Comparison of ENCODE assay signal across 1 cellular context in the genomic region with DNA sequence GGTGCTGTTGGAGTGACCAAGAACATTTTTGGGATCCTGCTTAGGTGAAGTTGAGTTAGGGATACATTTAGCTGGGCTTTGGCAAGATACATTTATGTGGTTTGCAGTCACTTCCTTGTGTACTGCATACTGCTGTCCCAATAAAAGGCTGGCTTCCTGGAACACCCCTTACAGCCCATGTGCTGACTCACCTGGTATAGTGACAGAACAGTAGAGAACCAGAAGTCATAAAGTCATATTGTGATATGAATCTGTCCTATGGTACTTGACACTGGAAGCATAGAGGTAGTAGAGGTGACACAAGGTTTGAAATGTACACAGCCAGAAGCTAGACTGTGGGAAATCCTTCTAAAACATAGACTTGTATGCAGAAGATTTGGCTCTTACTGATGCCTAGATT.
TF ChIP-seq lines count a peak whose summit lies in the region.

No MANE protein-coding gene starts in this region.

TF ChIP-seq in GM23338, 12 proteins besides CTCF, POLR2A, EP300 and RAD21:
- TF ChIP-seq, protein P1, sequence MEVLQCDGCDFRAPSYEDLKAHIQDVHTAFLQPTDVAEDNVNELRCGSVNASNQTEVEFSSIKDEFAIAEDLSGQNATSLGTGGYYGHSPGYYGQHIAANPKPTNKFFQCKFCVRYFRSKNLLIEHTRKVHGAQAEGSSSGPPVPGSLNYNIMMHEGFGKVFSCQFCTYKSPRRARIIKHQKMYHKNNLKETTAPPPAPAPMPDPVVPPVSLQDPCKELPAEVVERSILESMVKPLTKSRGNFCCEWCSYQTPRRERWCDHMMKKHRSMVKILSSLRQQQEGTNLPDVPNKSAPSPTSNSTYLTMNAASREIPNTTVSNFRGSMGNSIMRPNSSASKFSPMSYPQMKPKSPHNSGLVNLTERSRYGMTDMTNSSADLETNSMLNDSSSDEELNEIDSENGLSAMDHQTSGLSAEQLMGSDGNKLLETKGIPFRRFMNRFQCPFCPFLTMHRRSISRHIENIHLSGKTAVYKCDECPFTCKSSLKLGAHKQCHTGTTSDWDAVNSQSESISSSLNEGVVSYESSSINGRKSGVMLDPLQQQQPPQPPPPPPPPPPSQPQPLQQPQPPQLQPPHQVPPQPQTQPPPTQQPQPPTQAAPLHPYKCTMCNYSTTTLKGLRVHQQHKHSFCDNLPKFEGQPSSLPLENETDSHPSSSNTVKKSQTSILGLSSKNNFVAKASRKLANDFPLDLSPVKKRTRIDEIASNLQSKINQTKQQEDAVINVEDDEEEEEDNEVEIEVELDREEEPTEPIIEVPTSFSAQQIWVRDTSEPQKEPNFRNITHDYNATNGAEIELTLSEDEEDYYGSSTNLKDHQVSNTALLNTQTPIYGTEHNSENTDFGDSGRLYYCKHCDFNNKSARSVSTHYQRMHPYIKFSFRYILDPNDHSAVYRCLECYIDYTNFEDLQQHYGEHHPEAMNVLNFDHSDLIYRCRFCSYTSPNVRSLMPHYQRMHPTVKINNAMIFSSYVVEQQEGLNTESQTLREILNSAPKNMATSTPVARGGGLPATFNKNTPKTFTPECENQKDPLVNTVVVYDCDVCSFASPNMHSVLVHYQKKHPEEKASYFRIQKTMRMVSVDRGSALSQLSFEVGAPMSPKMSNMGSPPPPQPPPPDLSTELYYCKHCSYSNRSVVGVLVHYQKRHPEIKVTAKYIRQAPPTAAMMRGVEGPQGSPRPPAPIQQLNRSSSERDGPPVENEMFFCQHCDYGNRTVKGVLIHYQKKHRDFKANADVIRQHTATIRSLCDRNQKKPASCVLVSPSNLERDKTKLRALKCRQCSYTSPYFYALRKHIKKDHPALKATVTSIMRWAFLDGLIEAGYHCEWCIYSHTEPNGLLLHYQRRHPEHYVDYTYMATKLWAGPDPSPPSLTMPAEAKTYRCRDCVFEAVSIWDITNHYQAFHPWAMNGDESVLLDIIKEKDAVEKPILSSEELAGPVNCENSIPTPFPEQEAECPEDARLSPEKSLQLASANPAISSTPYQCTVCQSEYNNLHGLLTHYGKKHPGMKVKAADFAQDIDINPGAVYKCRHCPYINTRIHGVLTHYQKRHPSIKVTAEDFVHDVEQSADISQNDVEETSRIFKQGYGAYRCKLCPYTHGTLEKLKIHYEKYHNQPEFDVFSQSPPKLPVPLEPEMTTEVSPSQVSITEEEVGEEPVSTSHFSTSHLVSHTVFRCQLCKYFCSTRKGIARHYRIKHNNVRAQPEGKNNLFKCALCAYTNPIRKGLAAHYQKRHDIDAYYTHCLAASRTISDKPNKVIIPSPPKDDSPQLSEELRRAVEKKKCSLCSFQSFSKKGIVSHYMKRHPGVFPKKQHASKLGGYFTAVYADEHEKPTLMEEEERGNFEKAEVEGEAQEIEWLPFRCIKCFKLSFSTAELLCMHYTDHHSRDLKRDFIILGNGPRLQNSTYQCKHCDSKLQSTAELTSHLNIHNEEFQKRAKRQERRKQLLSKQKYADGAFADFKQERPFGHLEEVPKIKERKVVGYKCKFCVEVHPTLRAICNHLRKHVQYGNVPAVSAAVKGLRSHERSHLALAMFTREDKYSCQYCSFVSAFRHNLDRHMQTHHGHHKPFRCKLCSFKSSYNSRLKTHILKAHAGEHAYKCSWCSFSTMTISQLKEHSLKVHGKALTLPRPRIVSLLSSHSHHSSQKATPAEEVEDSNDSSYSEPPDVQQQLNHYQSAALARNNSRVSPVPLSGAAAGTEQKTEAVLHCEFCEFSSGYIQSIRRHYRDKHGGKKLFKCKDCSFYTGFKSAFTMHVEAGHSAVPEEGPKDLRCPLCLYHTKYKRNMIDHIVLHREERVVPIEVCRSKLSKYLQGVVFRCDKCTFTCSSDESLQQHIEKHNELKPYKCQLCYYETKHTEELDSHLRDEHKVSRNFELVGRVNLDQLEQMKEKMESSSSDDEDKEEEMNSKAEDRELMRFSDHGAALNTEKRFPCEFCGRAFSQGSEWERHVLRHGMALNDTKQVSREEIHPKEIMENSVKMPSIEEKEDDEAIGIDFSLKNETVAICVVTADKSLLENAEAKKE (CRISPR knock-in tag; IDR thresholded peaks at IDR 0.05) = no peak
- no peak for TF ChIP-seq CREB1 (CRISPR knock-in tag; IDR thresholded peaks at IDR 0.05; ENCODE audit: low read depth)
- no peak for TF ChIP-seq EZH2 (IDR thresholded peaks at IDR 0.05; ENCODE audit: low read depth, unreplicated experiment)
- TF ChIP-seq STAT1 (IDR thresholded peaks at IDR 0.05; ENCODE audit: unreplicated experiment) = no peak
- TF ChIP-seq, protein P2, sequence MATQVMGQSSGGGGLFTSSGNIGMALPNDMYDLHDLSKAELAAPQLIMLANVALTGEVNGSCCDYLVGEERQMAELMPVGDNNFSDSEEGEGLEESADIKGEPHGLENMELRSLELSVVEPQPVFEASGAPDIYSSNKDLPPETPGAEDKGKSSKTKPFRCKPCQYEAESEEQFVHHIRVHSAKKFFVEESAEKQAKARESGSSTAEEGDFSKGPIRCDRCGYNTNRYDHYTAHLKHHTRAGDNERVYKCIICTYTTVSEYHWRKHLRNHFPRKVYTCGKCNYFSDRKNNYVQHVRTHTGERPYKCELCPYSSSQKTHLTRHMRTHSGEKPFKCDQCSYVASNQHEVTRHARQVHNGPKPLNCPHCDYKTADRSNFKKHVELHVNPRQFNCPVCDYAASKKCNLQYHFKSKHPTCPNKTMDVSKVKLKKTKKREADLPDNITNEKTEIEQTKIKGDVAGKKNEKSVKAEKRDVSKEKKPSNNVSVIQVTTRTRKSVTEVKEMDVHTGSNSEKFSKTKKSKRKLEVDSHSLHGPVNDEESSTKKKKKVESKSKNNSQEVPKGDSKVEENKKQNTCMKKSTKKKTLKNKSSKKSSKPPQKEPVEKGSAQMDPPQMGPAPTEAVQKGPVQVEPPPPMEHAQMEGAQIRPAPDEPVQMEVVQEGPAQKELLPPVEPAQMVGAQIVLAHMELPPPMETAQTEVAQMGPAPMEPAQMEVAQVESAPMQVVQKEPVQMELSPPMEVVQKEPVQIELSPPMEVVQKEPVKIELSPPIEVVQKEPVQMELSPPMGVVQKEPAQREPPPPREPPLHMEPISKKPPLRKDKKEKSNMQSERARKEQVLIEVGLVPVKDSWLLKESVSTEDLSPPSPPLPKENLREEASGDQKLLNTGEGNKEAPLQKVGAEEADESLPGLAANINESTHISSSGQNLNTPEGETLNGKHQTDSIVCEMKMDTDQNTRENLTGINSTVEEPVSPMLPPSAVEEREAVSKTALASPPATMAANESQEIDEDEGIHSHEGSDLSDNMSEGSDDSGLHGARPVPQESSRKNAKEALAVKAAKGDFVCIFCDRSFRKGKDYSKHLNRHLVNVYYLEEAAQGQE (IDR thresholded peaks at IDR 0.05; ENCODE audit: unreplicated experiment) = no peak
- TF ChIP-seq NANOG (IDR thresholded peaks at IDR 0.05; ENCODE audit: borderline replicate concordance) = no peak
